8 cellular contexts compared by ENCODE assay signal in genomic region chr7:29588900-29589696, GRCh38. TPM values are rescaled to one million over a fixed set of nuclear protein-coding genes. Genes with fewer than 3 reads are reported as not detected.
DNase-seq lines count a peak whose midpoint lies in the region; ATAC-seq and TF ChIP-seq lines count a peak whose summit lies in the region.

No MANE protein-coding gene starts in this region.

- H3K36me3 ChIP-seq in lung (ENCODE audit: control insufficient read depth in 2 of 2, insufficient read depth in 2 of 2, low read length in 2 of 2) = no peaks in the 10 kb centered on the region
- H3K36me3 ChIP-seq in prostate gland = no peaks in the 10 kb centered on the region

- ATAC-seq in GM18520 (IDR thresholded peaks at IDR 0.05; ENCODE audit: unreplicated experiment) = peak; percentile 52
- ATAC-seq in HG03060 (IDR thresholded peaks at IDR 0.05; ENCODE audit: low read depth, unreplicated experiment) = peak; percentile 75
- ATAC-seq in lung (ENCODE audit: insufficient read depth, low FRiP score) = peak; percentile 41

- H3K9me3 ChIP-seq in lung (ENCODE audit: control insufficient read depth in 2 of 2, insufficient read depth in 1 of 2, low read length in 1 of 2) = no peaks in the 10 kb centered on the region
- H3K9me3 ChIP-seq in prostate gland = no peaks in the 10 kb centered on the region

- DNase-seq in COLO668 (lab: John Stamatoyannopoulos, UW; ENCODE audit: unreplicated experiment) (peak; percentile 64), NOMO-1 treated with dmso at 0.1 percent for 144 hours (lab: John Stamatoyannopoulos, UW; ENCODE audit: unreplicated experiment) (peak; percentile 49), cardiac fibroblast (ENCODE audit: low read depth in 2 of 2) (peak; percentile 51 to 67), lung (ENCODE audit: low spot score) (no peak), prostate gland (ENCODE audit: low spot score) (no peak), SIG-M5 (lab: John Stamatoyannopoulos, UW) (no peak)

- TF ChIP-seq CTCF in cardiac fibroblast (IDR thresholded peaks at IDR 0.05; ENCODE audit: low read depth, low read length) (peak; percentile 90), lung (IDR thresholded peaks at IDR 0.05; ENCODE audit: control extremely low read depth, extremely low read depth) (peak; percentile 47), prostate gland (IDR thresholded peaks at IDR 0.05) (peak in 2 of 4 experiments; percentile 23 to 32)

- no peak overlapping the region for H3K27ac ChIP-seq in lung (ENCODE audit: low read depth in 1 of 2, low read length in 1 of 2)
- H3K27ac ChIP-seq in prostate gland = no peak overlapping the region

- intact Hi-C loops in prostate gland (cut with DNase I) = no loop called here

- 31 to 43% methylated on average over 8 of the region's 8 CpGs for WGBS in lung, 2 donors
- WGBS in prostate gland = 70% methylated on average over 8 of the region's 8 CpGs

- no peaks in the 10 kb centered on the region for H3K4me1 ChIP-seq in lung (ENCODE audit: control insufficient read depth in 2 of 2, insufficient read depth in 2 of 2, low read length in 2 of 2)
- no peaks in the 10 kb centered on the region for H3K4me1 ChIP-seq in prostate gland (replicated peaks)

- TF ChIP-seq POLR2A in prostate gland (IDR thresholded peaks at IDR 0.05) = no peak

- H3K4me3 ChIP-seq in cardiac fibroblast (replicated peaks in 1 of 2; ENCODE audit: low read depth in 2 of 2, low read length in 2 of 2) (no peak overlapping the region), lung (no peak overlapping the region), prostate gland (no peak overlapping the region)

- H3K27me3 ChIP-seq in lung (ENCODE audit: control insufficient read depth, insufficient read depth) (no peaks in the 10 kb centered on the region), prostate gland (replicated peaks; ENCODE audit: insufficient read depth) (no peaks in the 10 kb centered on the region)

RNA-seq across cellular contexts. Expression of gene PRR15, which starts 25.5 kb away (rescaled TPM):
- total RNA-seq in lung (10 to 100 TPM in 1 of 2 donors, under 1 TPM in 1; 0.71 to 11.4 TPM), prostate gland (1 to 10 TPM; 4.6 to 7.7 TPM)
- polyA plus RNA-seq in lung = 1 to 10 TPM; 7.0 TPM

Comparison
In these comparisons a context has a peak if more than half of its experiments do, and no peak if none do; other contexts are left out.
1. DNase-seq: peak in COLO668 (single experiment), NOMO-1 treated with dmso at 0.1 percent for 144 hours (single experiment) and cardiac fibroblast (2 of 2); none in lung (single experiment), prostate gland (single experiment) and SIG-M5 (single experiment).
2. Peak in every context shown above with its lines, with median percentiles within 50 percentile points of each other: ATAC-seq.